1 cellular context compared by ENCODE assay signal in genomic region chr4:91838181-91838861, GRCh38.
TF ChIP-seq lines count a peak whose summit lies in the region.

No MANE protein-coding gene starts in this region.

TF ChIP-seq in IMR-90, 13 proteins besides CTCF, POLR2A, EP300 and RAD21:
- TF ChIP-seq ELK1 (IDR thresholded peaks at IDR 0.05; ENCODE audit: borderline replicate concordance, low read depth, low read length) (no peak), MAFK (IDR thresholded peaks at IDR 0.05; ENCODE audit: low read depth, low read length) (peak; percentile 80), CEBPB (IDR thresholded peaks at IDR 0.05; ENCODE audit: low read depth, low read length) (no peak), BHLHE40 (IDR thresholded peaks at IDR 0.05; ENCODE audit: low read depth, low read length) (no peak), SMC3 (IDR thresholded peaks at IDR 0.05; ENCODE audit: low read depth, low read length) (no peak)
